ENCODE assay signal across 1 cellular context in the genomic region with DNA sequence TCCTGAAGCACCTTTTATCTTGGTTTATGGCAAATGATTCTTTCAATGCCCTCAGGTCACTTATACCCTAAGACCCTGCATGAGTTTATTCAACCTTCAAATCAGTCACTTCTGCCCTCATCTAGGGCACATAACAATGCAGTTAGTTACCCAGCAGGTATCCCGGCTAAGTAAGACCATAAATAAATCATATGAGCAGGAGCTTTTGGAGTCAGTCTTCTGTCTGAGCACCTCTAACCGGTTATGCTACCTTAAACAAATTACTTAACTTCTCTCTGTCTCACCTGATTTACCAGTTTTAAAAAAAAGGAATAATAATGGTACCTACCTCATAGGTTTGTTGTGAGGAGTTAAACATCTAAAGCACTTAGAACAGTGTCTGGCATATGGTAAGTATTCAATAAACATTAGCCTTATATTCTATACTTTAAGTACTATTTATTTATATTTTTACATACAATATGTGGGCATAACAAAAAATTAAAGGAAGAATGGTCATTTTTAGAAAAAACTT. TPM values are rescaled to one million over a fixed set of nuclear protein-coding genes. Genes with fewer than 3 reads are reported as not detected.
"Had no signal": no experiment of that assay in that cellular context is flagged by ENCODE, and none has a peak within 500 bp of the region (broad histone marks: within the 10 kb centered on the region; RNA-seq: fewer than 3 reads in every experiment).

No MANE protein-coding gene starts in this region.

RNA-seq across cellular contexts. Expression of gene FAM72B, which starts 16.9 kb away (rescaled TPM):
- total RNA-seq: naive thymus-derived CD8-positive, alpha-beta T cell had no signal
- polyA plus RNA-seq: naive thymus-derived CD8-positive, alpha-beta T cell had no signal
